ENCODE assay signal across 1 cellular context in genomic region chr3:32401541-32402052, GRCh38.
A peak's percentile ranks its signal among the peaks of the same experiment; 100 is the strongest.
TF ChIP-seq lines count a peak whose summit lies in the region.

No MANE protein-coding gene starts in this region.

TF ChIP-seq in HepG2, 621 proteins besides CTCF, POLR2A, EP300 and RAD21 (continued from another document and continues in another):
- TF ChIP-seq GMEB1 (CRISPR knock-in tag; IDR thresholded peaks at IDR 0.05; ENCODE audit: borderline replicate concordance) (peak; percentile 40; the same call in 1 of the 2 replicates), NR2C2 (CRISPR knock-in tag; IDR thresholded peaks at IDR 0.05; ENCODE audit: borderline replicate concordance) (0 out of 2 replicates have a peak, but pooled peaks have one; percentile 48), CCDC6 (CRISPR knock-in tag; IDR thresholded peaks at IDR 0.05) (no peak), TARDBP (CRISPR knock-in tag; IDR thresholded peaks at IDR 0.05) (peak; percentile 59; the same call in 1 of the 2 replicates), SMC3 (IDR thresholded peaks at IDR 0.05; ENCODE audit: low read length) (no peak), ZNF891 (CRISPR knock-in tag; IDR thresholded peaks at IDR 0.05) (peak; percentile 63; the same call in 1 of the 2 replicates), KDM5B (CRISPR knock-in tag; IDR thresholded peaks at IDR 0.05; ENCODE audit: borderline replicate concordance) (peak; percentile 89; the same call in 1 of the 2 replicates), GLI4 (CRISPR knock-in tag; IDR thresholded peaks at IDR 0.05; ENCODE audit: borderline replicate concordance) (peak; percentile 79; the same call in 1 of the 2 replicates), ZNF607 (CRISPR knock-in tag; IDR thresholded peaks at IDR 0.05; ENCODE audit: borderline replicate concordance) (peak; percentile 73), STAT5B (CRISPR knock-in tag; IDR thresholded peaks at IDR 0.05) (no peak), ZNF784 (CRISPR knock-in tag; IDR thresholded peaks at IDR 0.05; ENCODE audit: borderline replicate concordance) (peak; percentile 47; the same call in 1 of the 2 replicates), ZNF841 (CRISPR knock-in tag; IDR thresholded peaks at IDR 0.05; ENCODE audit: borderline replicate concordance) (no peak), ZNF652 (CRISPR knock-in tag; IDR thresholded peaks at IDR 0.05; ENCODE audit: borderline replicate concordance, low read depth) (no peak), HNRNPL (IDR thresholded peaks at IDR 0.05; ENCODE audit: low read depth, low read length) (peak; percentile 84; the same call in 1 of the 2 replicates), CHD4 (IDR thresholded peaks at IDR 0.05; ENCODE audit: borderline replicate concordance, low read length) (no peak), HIVEP1 (CRISPR knock-in tag; IDR thresholded peaks at IDR 0.05) (peak; percentile 63; the same call in 1 of the 2 replicates), TGIF2 (CRISPR knock-in tag; IDR thresholded peaks at IDR 0.05) (peak; percentile 74), NCOA1 (CRISPR knock-in tag; IDR thresholded peaks at IDR 0.05) (no peak), ZNF780A (CRISPR knock-in tag; IDR thresholded peaks at IDR 0.05) (0 out of 2 replicates have a peak, but pooled peaks have one; percentile 50), PLRG1 (conservative IDR thresholded peaks at IDR 0.05) (no peak), ZBTB26 (CRISPR knock-in tag; IDR thresholded peaks at IDR 0.05; ENCODE audit: borderline replicate concordance) (0 out of 2 replicates have a peak, but pooled peaks have one; percentile 25), KDM3A (CRISPR knock-in tag; IDR thresholded peaks at IDR 0.05; ENCODE audit: low read depth) (peak; percentile 87), ZNF749 (CRISPR knock-in tag; IDR thresholded peaks at IDR 0.05; ENCODE audit: borderline replicate concordance) (0 out of 2 replicates have a peak, but pooled peaks have one; percentile 26), ZNF510 (CRISPR knock-in tag; IDR thresholded peaks at IDR 0.05; ENCODE audit: low read depth) (peak; percentile 58; the same call in 1 of the 2 replicates), ZNF878 (CRISPR knock-in tag; IDR thresholded peaks at IDR 0.05) (no peak), ZNF83 (CRISPR knock-in tag; IDR thresholded peaks at IDR 0.05; ENCODE audit: borderline replicate concordance) (peak; percentile 74; the same call in 1 of the 2 replicates), SP5 (CRISPR knock-in tag; IDR thresholded peaks at IDR 0.05; ENCODE audit: borderline replicate concordance, low read depth) (no peak), NCOA5 (CRISPR knock-in tag; IDR thresholded peaks at IDR 0.05) (0 out of 2 replicates have a peak, but pooled peaks have one; percentile 30), ZEB1 (IDR thresholded peaks at IDR 0.05; ENCODE audit: insufficient replicate concordance, low read depth) (peak; percentile 52), ZC3H4 (CRISPR knock-in tag; IDR thresholded peaks at IDR 0.05; ENCODE audit: borderline replicate concordance) (no peak), ZNF232 (CRISPR knock-in tag; IDR thresholded peaks at IDR 0.05; ENCODE audit: borderline replicate concordance) (no peak), ZNF839 (CRISPR knock-in tag; IDR thresholded peaks at IDR 0.05; ENCODE audit: borderline replicate concordance) (0 out of 2 replicates have a peak, but pooled peaks have one; percentile 59), ZNF274 (CRISPR knock-in tag; IDR thresholded peaks at IDR 0.05) (peak; percentile 77; the same call in 1 of the 2 replicates), ZNF7 (CRISPR knock-in tag; IDR thresholded peaks at IDR 0.05) (no peak), ZNF546 (CRISPR knock-in tag; conservative IDR thresholded peaks at IDR 0.05) (no peak), SIX4 (CRISPR knock-in tag; IDR thresholded peaks at IDR 0.05) (no peak)
- TF ChIP-seq, protein P1, sequence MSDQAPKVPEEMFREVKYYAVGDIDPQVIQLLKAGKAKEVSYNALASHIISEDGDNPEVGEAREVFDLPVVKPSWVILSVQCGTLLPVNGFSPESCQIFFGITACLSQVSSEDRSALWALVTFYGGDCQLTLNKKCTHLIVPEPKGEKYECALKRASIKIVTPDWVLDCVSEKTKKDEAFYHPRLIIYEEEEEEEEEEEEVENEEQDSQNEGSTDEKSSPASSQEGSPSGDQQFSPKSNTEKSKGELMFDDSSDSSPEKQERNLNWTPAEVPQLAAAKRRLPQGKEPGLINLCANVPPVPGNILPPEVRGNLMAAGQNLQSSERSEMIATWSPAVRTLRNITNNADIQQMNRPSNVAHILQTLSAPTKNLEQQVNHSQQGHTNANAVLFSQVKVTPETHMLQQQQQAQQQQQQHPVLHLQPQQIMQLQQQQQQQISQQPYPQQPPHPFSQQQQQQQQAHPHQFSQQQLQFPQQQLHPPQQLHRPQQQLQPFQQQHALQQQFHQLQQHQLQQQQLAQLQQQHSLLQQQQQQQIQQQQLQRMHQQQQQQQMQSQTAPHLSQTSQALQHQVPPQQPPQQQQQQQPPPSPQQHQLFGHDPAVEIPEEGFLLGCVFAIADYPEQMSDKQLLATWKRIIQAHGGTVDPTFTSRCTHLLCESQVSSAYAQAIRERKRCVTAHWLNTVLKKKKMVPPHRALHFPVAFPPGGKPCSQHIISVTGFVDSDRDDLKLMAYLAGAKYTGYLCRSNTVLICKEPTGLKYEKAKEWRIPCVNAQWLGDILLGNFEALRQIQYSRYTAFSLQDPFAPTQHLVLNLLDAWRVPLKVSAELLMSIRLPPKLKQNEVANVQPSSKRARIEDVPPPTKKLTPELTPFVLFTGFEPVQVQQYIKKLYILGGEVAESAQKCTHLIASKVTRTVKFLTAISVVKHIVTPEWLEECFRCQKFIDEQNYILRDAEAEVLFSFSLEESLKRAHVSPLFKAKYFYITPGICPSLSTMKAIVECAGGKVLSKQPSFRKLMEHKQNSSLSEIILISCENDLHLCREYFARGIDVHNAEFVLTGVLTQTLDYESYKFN (CRISPR knock-in tag; conservative IDR thresholded peaks at IDR 0.05): 0 out of 2 replicates have a peak, but pooled peaks have one; percentile 36
- TF ChIP-seq, protein P2, sequence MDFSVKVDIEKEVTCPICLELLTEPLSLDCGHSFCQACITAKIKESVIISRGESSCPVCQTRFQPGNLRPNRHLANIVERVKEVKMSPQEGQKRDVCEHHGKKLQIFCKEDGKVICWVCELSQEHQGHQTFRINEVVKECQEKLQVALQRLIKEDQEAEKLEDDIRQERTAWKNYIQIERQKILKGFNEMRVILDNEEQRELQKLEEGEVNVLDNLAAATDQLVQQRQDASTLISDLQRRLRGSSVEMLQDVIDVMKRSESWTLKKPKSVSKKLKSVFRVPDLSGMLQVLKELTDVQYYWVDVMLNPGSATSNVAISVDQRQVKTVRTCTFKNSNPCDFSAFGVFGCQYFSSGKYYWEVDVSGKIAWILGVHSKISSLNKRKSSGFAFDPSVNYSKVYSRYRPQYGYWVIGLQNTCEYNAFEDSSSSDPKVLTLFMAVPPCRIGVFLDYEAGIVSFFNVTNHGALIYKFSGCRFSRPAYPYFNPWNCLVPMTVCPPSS (IDR thresholded peaks at IDR 0.05): no peak
- TF ChIP-seq, protein P3, sequence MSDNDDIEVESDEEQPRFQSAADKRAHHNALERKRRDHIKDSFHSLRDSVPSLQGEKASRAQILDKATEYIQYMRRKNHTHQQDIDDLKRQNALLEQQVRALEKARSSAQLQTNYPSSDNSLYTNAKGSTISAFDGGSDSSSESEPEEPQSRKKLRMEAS (IDR thresholded peaks at IDR 0.05): peak; percentile 85
- TF ChIP-seq, protein P4, sequence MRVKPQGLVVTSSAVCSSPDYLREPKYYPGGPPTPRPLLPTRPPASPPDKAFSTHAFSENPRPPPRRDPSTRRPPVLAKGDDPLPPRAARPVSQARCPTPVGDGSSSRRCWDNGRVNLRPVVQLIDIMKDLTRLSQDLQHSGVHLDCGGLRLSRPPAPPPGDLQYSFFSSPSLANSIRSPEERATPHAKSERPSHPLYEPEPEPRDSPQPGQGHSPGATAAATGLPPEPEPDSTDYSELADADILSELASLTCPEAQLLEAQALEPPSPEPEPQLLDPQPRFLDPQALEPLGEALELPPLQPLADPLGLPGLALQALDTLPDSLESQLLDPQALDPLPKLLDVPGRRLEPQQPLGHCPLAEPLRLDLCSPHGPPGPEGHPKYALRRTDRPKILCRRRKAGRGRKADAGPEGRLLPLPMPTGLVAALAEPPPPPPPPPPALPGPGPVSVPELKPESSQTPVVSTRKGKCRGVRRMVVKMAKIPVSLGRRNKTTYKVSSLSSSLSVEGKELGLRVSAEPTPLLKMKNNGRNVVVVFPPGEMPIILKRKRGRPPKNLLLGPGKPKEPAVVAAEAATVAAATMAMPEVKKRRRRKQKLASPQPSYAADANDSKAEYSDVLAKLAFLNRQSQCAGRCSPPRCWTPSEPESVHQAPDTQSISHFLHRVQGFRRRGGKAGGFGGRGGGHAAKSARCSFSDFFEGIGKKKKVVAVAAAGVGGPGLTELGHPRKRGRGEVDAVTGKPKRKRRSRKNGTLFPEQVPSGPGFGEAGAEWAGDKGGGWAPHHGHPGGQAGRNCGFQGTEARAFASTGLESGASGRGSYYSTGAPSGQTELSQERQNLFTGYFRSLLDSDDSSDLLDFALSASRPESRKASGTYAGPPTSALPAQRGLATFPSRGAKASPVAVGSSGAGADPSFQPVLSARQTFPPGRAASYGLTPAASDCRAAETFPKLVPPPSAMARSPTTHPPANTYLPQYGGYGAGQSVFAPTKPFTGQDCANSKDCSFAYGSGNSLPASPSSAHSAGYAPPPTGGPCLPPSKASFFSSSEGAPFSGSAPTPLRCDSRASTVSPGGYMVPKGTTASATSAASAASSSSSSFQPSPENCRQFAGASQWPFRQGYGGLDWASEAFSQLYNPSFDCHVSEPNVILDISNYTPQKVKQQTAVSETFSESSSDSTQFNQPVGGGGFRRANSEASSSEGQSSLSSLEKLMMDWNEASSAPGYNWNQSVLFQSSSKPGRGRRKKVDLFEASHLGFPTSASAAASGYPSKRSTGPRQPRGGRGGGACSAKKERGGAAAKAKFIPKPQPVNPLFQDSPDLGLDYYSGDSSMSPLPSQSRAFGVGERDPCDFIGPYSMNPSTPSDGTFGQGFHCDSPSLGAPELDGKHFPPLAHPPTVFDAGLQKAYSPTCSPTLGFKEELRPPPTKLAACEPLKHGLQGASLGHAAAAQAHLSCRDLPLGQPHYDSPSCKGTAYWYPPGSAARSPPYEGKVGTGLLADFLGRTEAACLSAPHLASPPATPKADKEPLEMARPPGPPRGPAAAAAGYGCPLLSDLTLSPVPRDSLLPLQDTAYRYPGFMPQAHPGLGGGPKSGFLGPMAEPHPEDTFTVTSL (CRISPR knock-in tag; IDR thresholded peaks at IDR 0.05; ENCODE audit: borderline replicate concordance): no peak
- TF ChIP-seq, protein P5, sequence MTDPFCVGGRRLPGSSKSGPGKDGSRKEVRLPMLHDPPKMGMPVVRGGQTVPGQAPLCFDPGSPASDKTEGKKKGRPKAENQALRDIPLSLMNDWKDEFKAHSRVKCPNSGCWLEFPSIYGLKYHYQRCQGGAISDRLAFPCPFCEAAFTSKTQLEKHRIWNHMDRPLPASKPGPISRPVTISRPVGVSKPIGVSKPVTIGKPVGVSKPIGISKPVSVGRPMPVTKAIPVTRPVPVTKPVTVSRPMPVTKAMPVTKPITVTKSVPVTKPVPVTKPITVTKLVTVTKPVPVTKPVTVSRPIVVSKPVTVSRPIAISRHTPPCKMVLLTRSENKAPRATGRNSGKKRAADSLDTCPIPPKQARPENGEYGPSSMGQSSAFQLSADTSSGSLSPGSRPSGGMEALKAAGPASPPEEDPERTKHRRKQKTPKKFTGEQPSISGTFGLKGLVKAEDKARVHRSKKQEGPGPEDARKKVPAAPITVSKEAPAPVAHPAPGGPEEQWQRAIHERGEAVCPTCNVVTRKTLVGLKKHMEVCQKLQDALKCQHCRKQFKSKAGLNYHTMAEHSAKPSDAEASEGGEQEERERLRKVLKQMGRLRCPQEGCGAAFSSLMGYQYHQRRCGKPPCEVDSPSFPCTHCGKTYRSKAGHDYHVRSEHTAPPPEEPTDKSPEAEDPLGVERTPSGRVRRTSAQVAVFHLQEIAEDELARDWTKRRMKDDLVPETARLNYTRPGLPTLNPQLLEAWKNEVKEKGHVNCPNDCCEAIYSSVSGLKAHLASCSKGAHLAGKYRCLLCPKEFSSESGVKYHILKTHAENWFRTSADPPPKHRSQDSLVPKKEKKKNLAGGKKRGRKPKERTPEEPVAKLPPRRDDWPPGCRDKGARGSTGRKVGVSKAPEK (CRISPR knock-in tag; IDR thresholded peaks at IDR 0.05; ENCODE audit: borderline replicate concordance): no peak
- TF ChIP-seq, protein P6, sequence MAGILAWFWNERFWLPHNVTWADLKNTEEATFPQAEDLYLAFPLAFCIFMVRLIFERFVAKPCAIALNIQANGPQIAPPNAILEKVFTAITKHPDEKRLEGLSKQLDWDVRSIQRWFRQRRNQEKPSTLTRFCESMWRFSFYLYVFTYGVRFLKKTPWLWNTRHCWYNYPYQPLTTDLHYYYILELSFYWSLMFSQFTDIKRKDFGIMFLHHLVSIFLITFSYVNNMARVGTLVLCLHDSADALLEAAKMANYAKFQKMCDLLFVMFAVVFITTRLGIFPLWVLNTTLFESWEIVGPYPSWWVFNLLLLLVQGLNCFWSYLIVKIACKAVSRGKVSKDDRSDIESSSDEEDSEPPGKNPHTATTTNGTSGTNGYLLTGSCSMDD (CRISPR knock-in tag; IDR thresholded peaks at IDR 0.05): 0 out of 2 replicates have a peak, but pooled peaks have one; percentile 64
- TF ChIP-seq, protein P7, sequence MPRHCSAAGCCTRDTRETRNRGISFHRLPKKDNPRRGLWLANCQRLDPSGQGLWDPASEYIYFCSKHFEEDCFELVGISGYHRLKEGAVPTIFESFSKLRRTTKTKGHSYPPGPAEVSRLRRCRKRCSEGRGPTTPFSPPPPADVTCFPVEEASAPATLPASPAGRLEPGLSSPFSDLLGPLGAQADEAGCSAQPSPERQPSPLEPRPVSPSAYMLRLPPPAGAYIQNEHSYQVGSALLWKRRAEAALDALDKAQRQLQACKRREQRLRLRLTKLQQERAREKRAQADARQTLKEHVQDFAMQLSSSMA (CRISPR knock-in tag; IDR thresholded peaks at IDR 0.05): peak; percentile 73; the same call in 1 of the 2 replicates
